ENCODE assay signal across 1 cellular context in genomic region chr18:3585656-3586509, GRCh38.
TF ChIP-seq lines count a peak whose summit lies in the region.

No MANE protein-coding gene starts in this region.

TF ChIP-seq in K562, 482 proteins besides CTCF, POLR2A, EP300 and RAD21 (continued from another document):
- TF ChIP-seq CXXC5 (CRISPR knock-in tag; IDR thresholded peaks at IDR 0.05) (peak; percentile 64), RBM34 (IDR thresholded peaks at IDR 0.05; ENCODE audit: borderline replicate concordance, insufficient read depth, low read length) (no peak), ASH1L (IDR thresholded peaks at IDR 0.05; ENCODE audit: borderline replicate concordance, low read depth, partially characterized antibody) (no peak), ELK1 (CRISPR knock-in tag; IDR thresholded peaks at IDR 0.05) (no peak), ZMIZ1 (IDR thresholded peaks at IDR 0.05; ENCODE audit: low read depth in 2 of 2, low read length in 2 of 2) (no peak), HCFC1 (IDR thresholded peaks at IDR 0.05; ENCODE audit: low read depth, low read length) (peak; percentile 53; the same call in 1 of the 2 replicates), SNIP1 (IDR thresholded peaks at IDR 0.05; ENCODE audit: low read depth) (no peak), ZNF41 (CRISPR knock-in tag; conservative IDR thresholded peaks at IDR 0.05) (no peak), PRPF4 (IDR thresholded peaks at IDR 0.05; ENCODE audit: insufficient read depth, low read depth, low read length, poor library complexity, severe bottlenecking) (no peak), KLF16 (IDR thresholded peaks at IDR 0.05) (peak; percentile 76), U2AF2 (optimal IDR thresholded peaks at IDR 0.05; ENCODE audit: low read depth, low read length) (no peak), ZNF511 (CRISPR knock-in tag; IDR thresholded peaks at IDR 0.05) (peak; percentile 83; the same call in 1 of the 2 replicates), PKNOX1 (IDR thresholded peaks at IDR 0.05) (peak; percentile 79), SMARCE1 (IDR thresholded peaks at IDR 0.05) (peak; percentile 72; the same call in 1 of the 2 replicates), MXD1 (CRISPR knock-in tag; IDR thresholded peaks at IDR 0.05; ENCODE audit: borderline replicate concordance, poor library complexity, severe bottlenecking) (no peak), E2F5 (CRISPR knock-in tag; IDR thresholded peaks at IDR 0.05) (no peak), TAF7 (tag; IDR thresholded peaks at IDR 0.05) (no peak), CHD1 (IDR thresholded peaks at IDR 0.05; ENCODE audit: low read length) (no peak), ZNF217 (CRISPR knock-in tag; IDR thresholded peaks at IDR 0.05) (no peak), ZNF695 (CRISPR knock-in tag; IDR thresholded peaks at IDR 0.05) (no peak), ZNF384 (IDR thresholded peaks at IDR 0.05; ENCODE audit: low read depth, low read length) (peak; percentile 61)
